Comparison of ENCODE assay signal across 1 cellular context in genomic region chr11:64778473-64779298, GRCh38.
TF ChIP-seq lines count a peak whose summit lies in the region.

A gene with protein sequence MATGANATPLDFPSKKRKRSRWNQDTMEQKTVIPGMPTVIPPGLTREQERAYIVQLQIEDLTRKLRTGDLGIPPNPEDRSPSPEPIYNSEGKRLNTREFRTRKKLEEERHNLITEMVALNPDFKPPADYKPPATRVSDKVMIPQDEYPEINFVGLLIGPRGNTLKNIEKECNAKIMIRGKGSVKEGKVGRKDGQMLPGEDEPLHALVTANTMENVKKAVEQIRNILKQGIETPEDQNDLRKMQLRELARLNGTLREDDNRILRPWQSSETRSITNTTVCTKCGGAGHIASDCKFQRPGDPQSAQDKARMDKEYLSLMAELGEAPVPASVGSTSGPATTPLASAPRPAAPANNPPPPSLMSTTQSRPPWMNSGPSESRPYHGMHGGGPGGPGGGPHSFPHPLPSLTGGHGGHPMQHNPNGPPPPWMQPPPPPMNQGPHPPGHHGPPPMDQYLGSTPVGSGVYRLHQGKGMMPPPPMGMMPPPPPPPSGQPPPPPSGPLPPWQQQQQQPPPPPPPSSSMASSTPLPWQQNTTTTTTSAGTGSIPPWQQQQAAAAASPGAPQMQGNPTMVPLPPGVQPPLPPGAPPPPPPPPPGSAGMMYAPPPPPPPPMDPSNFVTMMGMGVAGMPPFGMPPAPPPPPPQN (minus strand): TSS chr11:64778542. CDS start chr11:64778392, 150 bp downstream.

TF ChIP-seq in GM12878, 131 proteins besides CTCF, POLR2A, EP300 and RAD21 (continued from another document):
- TF ChIP-seq ATF2 (IDR thresholded peaks at IDR 0.05; ENCODE audit: low read length) (peak; percentile 75), SIX5 (IDR thresholded peaks at IDR 0.05; ENCODE audit: low read depth, low read length, severe bottlenecking) (no peak), POU2F2 (IDR thresholded peaks at IDR 0.05; ENCODE audit: borderline replicate concordance, low read depth, low read length) (peak; percentile 70; the same call in 1 of the 3 replicates), CHD1 (IDR thresholded peaks at IDR 0.05; ENCODE audit: low read depth, low read length) (no peak), CHD2 (IDR thresholded peaks at IDR 0.05; ENCODE audit: borderline replicate concordance, low read depth, low read length) (peak; percentile 98)
- TF ChIP-seq, protein P1, sequence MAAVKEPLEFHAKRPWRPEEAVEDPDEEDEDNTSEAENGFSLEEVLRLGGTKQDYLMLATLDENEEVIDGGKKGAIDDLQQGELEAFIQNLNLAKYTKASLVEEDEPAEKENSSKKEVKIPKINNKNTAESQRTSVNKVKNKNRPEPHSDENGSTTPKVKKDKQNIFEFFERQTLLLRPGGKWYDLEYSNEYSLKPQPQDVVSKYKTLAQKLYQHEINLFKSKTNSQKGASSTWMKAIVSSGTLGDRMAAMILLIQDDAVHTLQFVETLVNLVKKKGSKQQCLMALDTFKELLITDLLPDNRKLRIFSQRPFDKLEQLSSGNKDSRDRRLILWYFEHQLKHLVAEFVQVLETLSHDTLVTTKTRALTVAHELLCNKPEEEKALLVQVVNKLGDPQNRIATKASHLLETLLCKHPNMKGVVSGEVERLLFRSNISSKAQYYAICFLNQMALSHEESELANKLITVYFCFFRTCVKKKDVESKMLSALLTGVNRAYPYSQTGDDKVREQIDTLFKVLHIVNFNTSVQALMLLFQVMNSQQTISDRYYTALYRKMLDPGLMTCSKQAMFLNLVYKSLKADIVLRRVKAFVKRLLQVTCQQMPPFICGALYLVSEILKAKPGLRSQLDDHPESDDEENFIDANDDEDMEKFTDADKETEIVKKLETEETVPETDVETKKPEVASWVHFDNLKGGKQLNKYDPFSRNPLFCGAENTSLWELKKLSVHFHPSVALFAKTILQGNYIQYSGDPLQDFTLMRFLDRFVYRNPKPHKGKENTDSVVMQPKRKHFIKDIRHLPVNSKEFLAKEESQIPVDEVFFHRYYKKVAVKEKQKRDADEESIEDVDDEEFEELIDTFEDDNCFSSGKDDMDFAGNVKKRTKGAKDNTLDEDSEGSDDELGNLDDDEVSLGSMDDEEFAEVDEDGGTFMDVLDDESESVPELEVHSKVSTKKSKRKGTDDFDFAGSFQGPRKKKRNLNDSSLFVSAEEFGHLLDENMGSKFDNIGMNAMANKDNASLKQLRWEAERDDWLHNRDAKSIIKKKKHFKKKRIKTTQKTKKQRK (IDR thresholded peaks at IDR 0.05; ENCODE audit: low read depth, low read length): no peak
